ENCODE assay signal across 17 cellular contexts in the genomic region with DNA sequence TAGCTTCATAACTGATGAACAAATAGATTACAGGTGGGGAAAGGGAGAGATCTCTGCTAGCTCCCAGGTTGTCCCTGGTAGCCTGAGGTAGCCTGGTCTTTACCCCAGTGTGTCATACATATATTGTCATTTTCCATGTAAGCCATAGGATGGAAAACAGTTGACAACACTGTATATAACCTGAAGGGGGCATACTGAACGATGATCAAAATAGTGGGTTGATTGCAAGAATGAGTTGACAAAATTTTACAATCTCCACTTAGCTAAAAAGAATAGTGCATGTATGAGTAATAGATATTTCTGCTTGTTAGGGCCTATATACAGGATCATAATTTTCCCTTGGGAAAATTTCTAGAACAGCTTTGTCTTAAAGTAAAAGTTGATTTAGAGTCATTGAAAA.
DNase-seq lines count a peak whose midpoint lies in the region; ATAC-seq and TF ChIP-seq lines count a peak whose summit lies in the region.
"Had no signal": no experiment of that assay in that cellular context is flagged by ENCODE, and none has a peak within 500 bp of the region (broad histone marks: within the 10 kb centered on the region; RNA-seq: fewer than 3 reads in every experiment).

No MANE protein-coding gene starts in this region.

- H3K36me3 ChIP-seq in Karpas-422 (ENCODE audit: insufficient read depth, low read length) (no peaks in the 10 kb centered on the region), smooth muscle cell (ENCODE audit: low read depth) (no peaks in the 10 kb centered on the region)
- H3K36me3 ChIP-seq: suprapubic skin had no signal

- H3K79me2 ChIP-seq in Karpas-422 (ENCODE audit: low read length) (no peaks in the 10 kb centered on the region), smooth muscle cell (ENCODE audit: low read depth) (peaks cover 11% of the 10 kb centered on the region)

- no peaks in the 10 kb centered on the region for H3K4me1 ChIP-seq in Karpas-422 (ENCODE audit: low read length)
- H3K4me1 ChIP-seq in smooth muscle cell (ENCODE audit: low read depth) = peaks cover 11% of the 10 kb centered on the region
- H3K4me1 ChIP-seq: suprapubic skin had no signal

- WGBS in smooth muscle cell (ENCODE audit: low lambda C conversion rate) = 67% methylated on average over 1 of the region's 1 CpG

- H3K4me2 ChIP-seq in Karpas-422 (ENCODE audit: low read depth, low read length, poor library complexity, severe bottlenecking) = no peak overlapping the region
- peak overlapping the region; percentile 40 for H3K4me2 ChIP-seq in smooth muscle cell

- no peaks in the 10 kb centered on the region for H3K9me2 ChIP-seq in Karpas-422 (replicated peaks; ENCODE audit: insufficient read depth, low read length)

- H3F3A ChIP-seq in smooth muscle cell (ENCODE audit: low read depth) = peaks cover 14% of the 10 kb centered on the region

- peak; percentile 25 for TF ChIP-seq CTCF in smooth muscle cell (IDR thresholded peaks at IDR 0.05; ENCODE audit: borderline replicate concordance, insufficient read depth, poor library complexity, severe bottlenecking)
- no peak for TF ChIP-seq CTCF in RWPE1 (conservative IDR thresholded peaks at IDR 0.05; ENCODE audit: low read depth)

- H3K9ac ChIP-seq in Karpas-422 (ENCODE audit: low read length) (no peak overlapping the region), smooth muscle cell (ENCODE audit: low read depth) (no peak overlapping the region)

- peak; percentile 20 for DNase-seq in NCI-H748 (lab: John Stamatoyannopoulos, UW; ENCODE audit: unreplicated experiment)
- no peak for DNase-seq in NCI-H748 treated with DMSO at 0.1 percent for 48 hours (lab: John Stamatoyannopoulos, UW)
- peak; percentile 44 for DNase-seq in Karpas-422
- DNase-seq in amniotic epithelial cell (ENCODE audit: low read depth) = peak; percentile 39
- DNase-seq in smooth muscle cell (lab: John Stamatoyannopoulos, UW; ENCODE audit: unreplicated experiment) = no peak
- DNase-seq in RWPE1 (ENCODE audit: low spot score) = no peak
- DNase-seq in NCI-H128 (lab: John Stamatoyannopoulos, UW; ENCODE audit: unreplicated experiment) = no peak
- DNase-seq: activated effector memory CD4-positive, alpha-beta T cell treated with anti-CD3 and anti-CD28 coated beads, Interleukin-2, amount 50 U/mL, for 16 hours; effector CD4-positive, alpha-beta T cell; kidney; NCI-H1105 treated with DMSO at 0.1 percent for 48 hours; NCI-H446; RPMI8226; stimulated activated CD4-positive, alpha-beta T cell treated with anti-CD3 and anti-CD28 coated beads, Interleukin-15, amount 100 ng/mL, for 24 hours had no signal

- POLR2A ChIA-PET in RWPE1 (lab: Yijun Ruan, JAX; ENCODE audit: low non-redundant PET) = no interaction called here

- no peak overlapping the region for H3K27ac ChIP-seq in Karpas-422 (ENCODE audit: low read length)
- peak overlapping the region; percentile 97 for H3K27ac ChIP-seq in smooth muscle cell (ENCODE audit: low read depth)
- no peak overlapping the region for H3K27ac ChIP-seq in RWPE1
- H3K27ac ChIP-seq: HL-60, suprapubic skin had no signal

- H2AFZ ChIP-seq in Karpas-422 (ENCODE audit: low read length) = no peak overlapping the region
- H2AFZ ChIP-seq in smooth muscle cell (ENCODE audit: low read depth) = no peak overlapping the region

- no peaks in the 10 kb centered on the region for H3K9me3 ChIP-seq in Karpas-422 (ENCODE audit: low read length)
- H3K9me3 ChIP-seq in smooth muscle cell (replicated peaks; ENCODE audit: low read depth) = peaks cover 3% of the 10 kb centered on the region
- H3K9me3 ChIP-seq: suprapubic skin had no signal

- H3K27me3 ChIP-seq in Karpas-422 (ENCODE audit: low read length) (no peaks in the 10 kb centered on the region), smooth muscle cell (ENCODE audit: low read depth) (no peaks in the 10 kb centered on the region)
- H3K27me3 ChIP-seq: suprapubic skin had no signal

- CTCF ChIA-PET in RWPE1 (lab: Yijun Ruan, JAX) = no interaction called here

- H3K4me3 ChIP-seq in Karpas-422 (ENCODE audit: low read length) (no peak overlapping the region), smooth muscle cell (no peak overlapping the region)
- H3K4me3 ChIP-seq: suprapubic skin had no signal

- ATAC-seq in HG03196 (IDR thresholded peaks at IDR 0.05; ENCODE audit: unreplicated experiment) = no peak

- H4K20me1 ChIP-seq in Karpas-422 (ENCODE audit: insufficient read depth, low read depth, low read length) (no peaks in the 10 kb centered on the region), smooth muscle cell (ENCODE audit: low read depth) (no peaks in the 10 kb centered on the region)

Comparison
In these comparisons a context has a peak if more than half of its experiments do, and no peak if none do; other contexts are left out.
1. DNase-seq: peak in NCI-H748 (single experiment), Karpas-422 (single experiment) and amniotic epithelial cell (single experiment); none in NCI-H748 treated with DMSO at 0.1 percent for 48 hours (single experiment), smooth muscle cell (single experiment), RWPE1 (single experiment) and NCI-H128 (single experiment).